In genomic region chr7:17940302-17941170, GRCh38 we compare ENCODE assay signal across 1 cellular context.
A peak's percentile ranks its signal among the peaks of the same experiment; 100 is the strongest.
TF ChIP-seq lines count a peak whose summit lies in the region.

TSS of gene SNX13 (minus strand) at chr7:17940494. CDS start at chr7:17940295, 199 bp downstream.

TF ChIP-seq in K562, 482 proteins besides CTCF, POLR2A, EP300 and RAD21 (continued from another document):
- TF ChIP-seq HINFP (tag; conservative IDR thresholded peaks at IDR 0.05; ENCODE audit: low read depth) (peak; percentile 59; the same call in 1 of the 2 replicates), ZNF354B (CRISPR knock-in tag; IDR thresholded peaks at IDR 0.05) (no peak), FOXA1 (IDR thresholded peaks at IDR 0.05; ENCODE audit: borderline replicate concordance) (no peak), FIP1L1 (IDR thresholded peaks at IDR 0.05; ENCODE audit: low read depth, low read length, poor library complexity, severe bottlenecking) (peak; percentile 39), SLC30A9 (CRISPR knock-in tag; IDR thresholded peaks at IDR 0.05) (no peak), ZNF780A (CRISPR knock-in tag; IDR thresholded peaks at IDR 0.05) (no peak), ZNF277 (CRISPR knock-in tag; IDR thresholded peaks at IDR 0.05; ENCODE audit: borderline replicate concordance) (no peak), ZNF583 (CRISPR knock-in tag; IDR thresholded peaks at IDR 0.05) (no peak), TFE3 (CRISPR knock-in tag; IDR thresholded peaks at IDR 0.05) (peak; percentile 92), SP1 (CRISPR knock-in tag; IDR thresholded peaks at IDR 0.05) (no peak), NCOA6 (IDR thresholded peaks at IDR 0.05) (peak; percentile 60; the same call in 1 of the 2 replicates), HDAC8 (tag; IDR thresholded peaks at IDR 0.05) (no peak), POLR2AphosphoS2 (IDR thresholded peaks at IDR 0.05; ENCODE audit: low read length) (no peak; the same call in 1 of the 2 replicates), BMI1 (IDR thresholded peaks at IDR 0.05; ENCODE audit: low read length) (no peak), BRCA1 (IDR thresholded peaks at IDR 0.05) (no peak), BRCA1 (CRISPR knock-in tag; IDR thresholded peaks at IDR 0.05) (no peak), KDM5B (IDR thresholded peaks at IDR 0.05; ENCODE audit: insufficient replicate concordance, low read depth, low read length) (peak; percentile 86), POLR3G (IDR thresholded peaks at IDR 0.05; ENCODE audit: extremely low read depth, insufficient read length, insufficient replicate concordance) (no peak), ZNF778 (CRISPR knock-in tag; IDR thresholded peaks at IDR 0.05) (no peak), SNRNP70 (optimal IDR thresholded peaks at IDR 0.05; ENCODE audit: low read depth, low read length) (no peak), ETV1 (tag; conservative IDR thresholded peaks at IDR 0.05; ENCODE audit: low read depth) (no peak), E2F6 (IDR thresholded peaks at IDR 0.05; ENCODE audit: borderline replicate concordance in 1 of 2, extremely low read depth in 1 of 2, insufficient read depth in 1 of 2, insufficient read length in 1 of 2, low read depth in 1 of 2, low read length in 1 of 2, poor library complexity in 1 of 2, severe bottlenecking in 1 of 2) (peak; percentile 54 to 78), SREBF1 (IDR thresholded peaks at IDR 0.05; ENCODE audit: borderline replicate concordance, low read depth, low read length) (no peak), GABPA (tag; conservative IDR thresholded peaks at IDR 0.05; ENCODE audit: low read depth) (0 out of 2 replicates have a peak, but pooled peaks have one; percentile 29), RBM17 (IDR thresholded peaks at IDR 0.05; ENCODE audit: borderline replicate concordance, low read depth, low read length) (no peak), DLX4 (CRISPR knock-in tag; IDR thresholded peaks at IDR 0.05) (no peak), TAF9B (IDR thresholded peaks at IDR 0.05; ENCODE audit: partially characterized antibody) (peak; percentile 90), XRCC3 (IDR thresholded peaks at IDR 0.05) (no peak), SRSF9 (IDR thresholded peaks at IDR 0.05; ENCODE audit: borderline replicate concordance, low read depth, low read length) (no peak), ZNF224 (CRISPR knock-in tag; IDR thresholded peaks at IDR 0.05) (no peak), PTBP1 (IDR thresholded peaks at IDR 0.05; ENCODE audit: low read depth, low read length) (no peak), PATZ1 (CRISPR knock-in tag; IDR thresholded peaks at IDR 0.05; ENCODE audit: borderline replicate concordance) (no peak), MCM3 (IDR thresholded peaks at IDR 0.05) (no peak), POLR2H (tag; IDR thresholded peaks at IDR 0.05; ENCODE audit: low read depth) (peak; percentile 79), ZNF699 (CRISPR knock-in tag; IDR thresholded peaks at IDR 0.05; ENCODE audit: insufficient replicate concordance) (no peak), GATA2 (CRISPR knock-in tag; IDR thresholded peaks at IDR 0.05) (no peak), SMC3 (conservative IDR thresholded peaks at IDR 0.05; ENCODE audit: insufficient read depth, low read depth, low read length) (no peak), ZNF830 (CRISPR knock-in tag; IDR thresholded peaks at IDR 0.05) (no peak), HDGF (IDR thresholded peaks at IDR 0.05) (no peak), TFAM (CRISPR knock-in tag; conservative IDR thresholded peaks at IDR 0.05) (no peak), SIN3B (IDR thresholded peaks at IDR 0.05; ENCODE audit: low read depth) (peak; percentile 76), MLX (CRISPR knock-in tag; conservative IDR thresholded peaks at IDR 0.05) (no peak), MTA1 (IDR thresholded peaks at IDR 0.05; ENCODE audit: borderline replicate concordance) (no peak), THRAP3 (IDR thresholded peaks at IDR 0.05; ENCODE audit: borderline replicate concordance) (no peak), SP2 (IDR thresholded peaks at IDR 0.05; ENCODE audit: extremely low read depth, low read depth, low read length, poor library complexity, severe bottlenecking) (no peak), CLOCK (CRISPR knock-in tag; IDR thresholded peaks at IDR 0.05; ENCODE audit: borderline replicate concordance) (no peak), HEY1 (CRISPR knock-in tag; IDR thresholded peaks at IDR 0.05; ENCODE audit: borderline replicate concordance) (no peak)
